In the genomic region with DNA sequence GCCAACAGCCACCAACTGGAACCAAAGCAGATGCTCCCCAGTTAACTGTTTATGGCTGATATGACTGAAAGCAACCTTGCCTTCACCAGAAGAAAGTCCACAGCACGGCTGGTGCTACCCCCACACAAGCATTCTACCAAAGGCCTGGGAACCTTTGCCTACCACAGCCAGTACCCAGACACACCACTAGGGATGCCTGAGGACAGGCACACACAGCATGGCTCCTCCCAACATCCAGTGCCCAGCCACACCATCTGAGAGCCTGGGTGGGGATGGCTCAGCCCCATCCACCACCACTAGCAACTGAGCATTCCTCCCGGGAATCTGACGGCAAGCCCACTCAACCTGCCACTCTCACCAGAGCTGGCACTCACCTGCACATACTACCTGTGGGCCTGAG, we compare ENCODE assay signal across 25 cellular contexts.
DNase-seq lines count a peak whose midpoint lies in the region; ATAC-seq, FAIRE-seq and TF ChIP-seq lines count a peak whose summit lies in the region.
"Had no signal": no experiment of that assay in that cellular context is flagged by ENCODE, and none has a peak within 500 bp of the region (broad histone marks: within the 10 kb centered on the region; RNA-seq: fewer than 3 reads in every experiment).

No MANE protein-coding gene starts in this region.

- H3K27me3 Mint-ChIP-seq in activated T-cell treated with anti-CD3 and anti-CD28 coated beads, Interleukin-2, amount 50 U/mL, for 72 hours (ENCODE audit: low read depth) = no peaks in the 10 kb centered on the region
- H3K27me3 Mint-ChIP-seq: activated T-helper 17 cell treated with anti-CD3 and anti-CD28 coated beads, Interleukin-2, amount 50 U/mL, for 72 hours had no signal

- peaks cover 7 to 9% of the 10 kb centered on the region in 2 donors for H3K9me3 Mint-ChIP-seq in activated T-cell treated with anti-CD3 and anti-CD28 coated beads, Interleukin-2, amount 50 U/mL, for 72 hours

- intact Hi-C loops in Right ventricle myocardium superior (cut with DNase I) (no loop called here), esophagus muscularis mucosa (cut with DNase I) (no loop called here)

- DNase-seq in A549 (ENCODE audit: low read depth in 1 of 2, low spot score in 1 of 2) (no peak), foreskin keratinocyte (no peak), Right ventricle myocardium superior (no peak), esophagus muscularis mucosa (ENCODE audit: extremely low spot score) (no peak), inferior parietal cortex (ENCODE audit: extremely low spot score) (no peak)
- no peak for DNase-seq in activated T-cell treated with anti-CD3 and anti-CD28 coated beads, Interleukin-2, amount 50 U/mL, for 72 hours
- DNase-seq: activated CD4-positive, alpha-beta T cell treated with anti-CD3 and anti-CD28 coated beads, Interleukin-2, amount 50 U/mL, for 4 hours; activated CD8-positive, alpha-beta memory T cell treated with anti-CD3 and anti-CD28 coated beads, Interleukin-2, amount 50 U/mL, for 4 hours; cerebellar nuclear complex; GDM1; heart right ventricle; naive B cell; NCI-H2081; NCI-H345; NCI-H774; occipital lobe; T-helper 9 cell had no signal

- peaks cover 0 to 3% of the 10 kb centered on the region in 2 donors for H3K36me3 Mint-ChIP-seq in activated T-cell treated with anti-CD3 and anti-CD28 coated beads, Interleukin-2, amount 50 U/mL, for 72 hours (ENCODE audit: insufficient read depth in 2 of 2)
- H3K36me3 Mint-ChIP-seq: activated naive CD8-positive, alpha-beta T cell had no signal

- TF ChIP-seq EP300 in A549 (IDR thresholded peaks at IDR 0.05) (no peak), esophagus muscularis mucosa (IDR thresholded peaks at IDR 0.05) (no peak)

- H3K4me2 ChIP-seq in A549 = no peak overlapping the region

- H3K9me3 ChIP-seq in A549 (no peaks in the 10 kb centered on the region), esophagus muscularis mucosa (no peaks in the 10 kb centered on the region)

- POLR2A ChIA-PET in A549 (lab: Yijun Ruan, JAX) = no interaction called here

- no peak for TF ChIP-seq CTCF in A549 (IDR thresholded peaks at IDR 0.05)
- TF ChIP-seq CTCF in foreskin keratinocyte (conservative IDR thresholded peaks at IDR 0.05) = no peak
- TF ChIP-seq CTCF in esophagus muscularis mucosa (IDR thresholded peaks at IDR 0.05) = no peak

- H3K4me3 Mint-ChIP-seq in activated T-cell treated with anti-CD3 and anti-CD28 coated beads, Interleukin-2, amount 50 U/mL, for 72 hours = no peak overlapping the region
- H3K4me3 Mint-ChIP-seq: activated naive CD8-positive, alpha-beta T cell; activated T-helper 17 cell treated with anti-CD3 and anti-CD28 coated beads, Interleukin-2, amount 50 U/mL, for 72 hours; IgD-negative memory B cell; naive B cell had no signal

- H3K27me3 ChIP-seq in foreskin keratinocyte (no peaks in the 10 kb centered on the region), esophagus muscularis mucosa (no peaks in the 10 kb centered on the region)
- H3K27me3 ChIP-seq: heart right ventricle had no signal

- no peak for FAIRE-seq in A549 (lab: Jason Lieb, UNC)
- FAIRE-seq: A204.1, GM12891 had no signal

- TF ChIP-seq POLR2A in A549 (IDR thresholded peaks at IDR 0.05; ENCODE audit: low read length) = no peak
- no peak for TF ChIP-seq POLR2A in esophagus muscularis mucosa (IDR thresholded peaks at IDR 0.05; ENCODE audit: low read depth)

- H3K27ac Mint-ChIP-seq in activated T-cell treated with anti-CD3 and anti-CD28 coated beads, Interleukin-2, amount 50 U/mL, for 72 hours = no peak overlapping the region
- H3K27ac Mint-ChIP-seq: activated naive CD8-positive, alpha-beta T cell; activated T-helper 17 cell treated with anti-CD3 and anti-CD28 coated beads, Interleukin-2, amount 50 U/mL, for 72 hours; IgD-negative memory B cell; naive B cell had no signal

- H3K4me3 ChIP-seq in A549 (no peak overlapping the region), esophagus muscularis mucosa (no peak overlapping the region)
- H3K4me3 ChIP-seq: heart right ventricle had no signal

- H3K4me1 Mint-ChIP-seq in activated T-cell treated with anti-CD3 and anti-CD28 coated beads, Interleukin-2, amount 50 U/mL, for 72 hours (ENCODE audit: low read depth) = no peaks in the 10 kb centered on the region
- H3K4me1 Mint-ChIP-seq: activated T-helper 17 cell treated with anti-CD3 and anti-CD28 coated beads, Interleukin-2, amount 50 U/mL, for 72 hours; IgD-negative memory B cell; naive B cell had no signal

- H3K36me3 ChIP-seq in esophagus muscularis mucosa = no peaks in the 10 kb centered on the region
- H3K36me3 ChIP-seq: heart right ventricle had no signal

- WGBS in A549 (ENCODE audit: missing lambda C conversion rate) = no CpG with 5 or more reads among the region's 3 CpGs
- WGBS in esophagus muscularis mucosa = 93% methylated on average over 2 of the region's 3 CpGs

- no peak overlapping the region for H3K27ac ChIP-seq in A549
- no peak overlapping the region for H3K27ac ChIP-seq in foreskin keratinocyte
- H3K27ac ChIP-seq in esophagus muscularis mucosa (replicated peaks in 1 of 4) = no peak overlapping the region
- H3K27ac ChIP-seq: heart right ventricle had no signal

- no peaks in the 10 kb centered on the region for H3K4me1 ChIP-seq in A549
- H3K4me1 ChIP-seq in foreskin keratinocyte = no peaks in the 10 kb centered on the region
- H3K4me1 ChIP-seq in esophagus muscularis mucosa = no peaks in the 10 kb centered on the region
- H3K4me1 ChIP-seq: heart right ventricle had no signal

- CTCF ChIA-PET in A549 (lab: Yijun Ruan, JAX) = interaction anchor here (0.7 kb wide), 1 partner anchor 11 kb away, joined by 3 read pairs; no protein-coding TSS in a partner anchor

- TF ChIP-seq RAD21 in A549 (conservative IDR thresholded peaks at IDR 0.05 in 1 of 2, IDR thresholded peaks at IDR 0.05 in 1 of 2) = no peak

- peak; percentile 47 to 59; a peak in 2 of 6 replicates for ATAC-seq in A549
- ATAC-seq in GM18907 (IDR thresholded peaks at IDR 0.05; ENCODE audit: unreplicated experiment) = peak; percentile 59
- ATAC-seq in HG03280 (IDR thresholded peaks at IDR 0.05; ENCODE audit: unreplicated experiment) = peak; percentile 70
- ATAC-seq in foreskin keratinocyte = peak; percentile 35
- no peak for ATAC-seq in Right ventricle myocardium superior (ENCODE audit: poor library complexity)
- no peak for ATAC-seq in activated T-cell treated with anti-CD3 and anti-CD28 coated beads, Interleukin-2, amount 50 U/mL, for 72 hours (replicated peaks in 1 of 2)
- ATAC-seq: activated T-helper 17 cell treated with anti-CD3 and anti-CD28 coated beads, Interleukin-2, amount 50 U/mL, for 72 hours; heart right ventricle; left lobe of liver had no signal

TF ChIP-seq in A549, 52 proteins besides CTCF, POLR2A, EP300 and RAD21:
- no peak for TF ChIP-seq MAFK (IDR thresholded peaks at IDR 0.05; ENCODE audit: partially characterized antibody)
- TF ChIP-seq, protein P1, sequence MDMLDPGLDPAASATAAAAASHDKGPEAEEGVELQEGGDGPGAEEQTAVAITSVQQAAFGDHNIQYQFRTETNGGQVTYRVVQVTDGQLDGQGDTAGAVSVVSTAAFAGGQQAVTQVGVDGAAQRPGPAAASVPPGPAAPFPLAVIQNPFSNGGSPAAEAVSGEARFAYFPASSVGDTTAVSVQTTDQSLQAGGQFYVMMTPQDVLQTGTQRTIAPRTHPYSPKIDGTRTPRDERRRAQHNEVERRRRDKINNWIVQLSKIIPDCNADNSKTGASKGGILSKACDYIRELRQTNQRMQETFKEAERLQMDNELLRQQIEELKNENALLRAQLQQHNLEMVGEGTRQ (IDR thresholded peaks at IDR 0.05) = no peak
- TF ChIP-seq HOXB13 (CRISPR knock-in tag; IDR thresholded peaks at IDR 0.05; ENCODE audit: low read depth) = no peak
- no peak for TF ChIP-seq HEYL (CRISPR knock-in tag; IDR thresholded peaks at IDR 0.05)
- no peak for TF ChIP-seq CHD4 (IDR thresholded peaks at IDR 0.05; ENCODE audit: borderline replicate concordance)
- TF ChIP-seq TFCP2L1 (CRISPR knock-in tag; IDR thresholded peaks at IDR 0.05) = no peak
- no peak for TF ChIP-seq MYC (IDR thresholded peaks at IDR 0.05; ENCODE audit: borderline replicate concordance, low read length)
- TF ChIP-seq RCOR1 (IDR thresholded peaks at IDR 0.05; ENCODE audit: low read depth, low read length) = no peak
- TF ChIP-seq, protein P2, sequence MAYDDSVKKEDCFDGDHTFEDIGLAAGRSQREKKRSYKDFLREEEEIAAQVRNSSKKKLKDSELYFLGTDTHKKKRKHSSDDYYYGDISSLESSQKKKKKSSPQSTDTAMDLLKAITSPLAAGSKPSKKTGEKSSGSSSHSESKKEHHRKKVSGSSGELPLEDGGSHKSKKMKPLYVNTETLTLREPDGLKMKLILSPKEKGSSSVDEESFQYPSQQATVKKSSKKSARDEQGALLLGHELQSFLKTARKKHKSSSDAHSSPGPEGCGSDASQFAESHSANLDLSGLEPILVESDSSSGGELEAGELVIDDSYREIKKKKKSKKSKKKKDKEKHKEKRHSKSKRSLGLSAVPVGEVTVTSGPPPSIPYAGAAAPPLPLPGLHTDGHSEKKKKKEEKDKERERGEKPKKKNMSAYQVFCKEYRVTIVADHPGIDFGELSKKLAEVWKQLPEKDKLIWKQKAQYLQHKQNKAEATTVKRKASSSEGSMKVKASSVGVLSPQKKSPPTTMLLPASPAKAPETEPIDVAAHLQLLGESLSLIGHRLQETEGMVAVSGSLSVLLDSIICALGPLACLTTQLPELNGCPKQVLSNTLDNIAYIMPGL (CRISPR knock-in tag; IDR thresholded peaks at IDR 0.05; ENCODE audit: borderline replicate concordance) = no peak
- TF ChIP-seq SREBF2 (IDR thresholded peaks at IDR 0.05) = no peak
TF ChIP-seq in A549: peak in this region for 0.

Comparison
In these comparisons a context has a peak if more than half of its experiments do, and no peak if none do; other contexts are left out.
1. ATAC-seq: peak in A549 (2 of 2), GM18907 (single experiment), HG03280 (single experiment) and foreskin keratinocyte (single experiment); none in Right ventricle myocardium superior (single experiment) and activated T-cell treated with anti-CD3 and anti-CD28 coated beads, Interleukin-2, amount 50 U/mL, for 72 hours (0 of 2).